ENCODE assay signal across 1 cellular context in the genomic region with DNA sequence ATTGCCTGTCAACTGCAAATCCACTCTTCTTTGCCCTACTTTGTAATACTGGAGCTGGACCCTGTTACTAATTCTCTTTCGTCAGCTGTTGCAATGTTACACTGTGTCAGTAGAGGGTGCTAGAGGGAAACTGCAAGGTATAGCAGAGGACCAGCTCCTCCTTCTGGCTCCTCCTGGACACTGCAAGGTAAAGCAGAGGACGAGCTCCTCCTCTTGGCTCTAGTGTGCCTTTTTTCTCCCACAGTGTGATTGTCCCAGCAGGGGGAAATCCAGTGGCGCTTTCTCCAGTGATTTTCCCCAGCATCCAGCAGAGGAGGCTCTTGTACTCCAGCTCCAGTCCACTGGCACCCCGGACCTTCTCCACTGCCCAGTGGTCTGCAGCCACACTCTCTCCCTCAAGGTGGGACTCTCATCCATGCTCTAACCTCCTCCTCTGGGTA.
A peak's percentile ranks its signal among the peaks of the same experiment; 100 is the strongest.
TF ChIP-seq lines count a peak whose summit lies in the region.

No MANE protein-coding gene starts in this region.

TF ChIP-seq in HCT116, 20 proteins besides CTCF, POLR2A, EP300 and RAD21 (continued from another document):
- TF ChIP-seq, protein P1, sequence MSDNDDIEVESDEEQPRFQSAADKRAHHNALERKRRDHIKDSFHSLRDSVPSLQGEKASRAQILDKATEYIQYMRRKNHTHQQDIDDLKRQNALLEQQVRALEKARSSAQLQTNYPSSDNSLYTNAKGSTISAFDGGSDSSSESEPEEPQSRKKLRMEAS (IDR thresholded peaks at IDR 0.05): peak; percentile 33; the same call in 1 of the 2 replicates
- TF ChIP-seq POLR2AphosphoS5 (IDR thresholded peaks at IDR 0.05; ENCODE audit: low read depth, low read length) (peak; percentile 59), ELF1 (IDR thresholded peaks at IDR 0.05; ENCODE audit: borderline replicate concordance, low read depth) (no peak)
